In the genomic region with DNA sequence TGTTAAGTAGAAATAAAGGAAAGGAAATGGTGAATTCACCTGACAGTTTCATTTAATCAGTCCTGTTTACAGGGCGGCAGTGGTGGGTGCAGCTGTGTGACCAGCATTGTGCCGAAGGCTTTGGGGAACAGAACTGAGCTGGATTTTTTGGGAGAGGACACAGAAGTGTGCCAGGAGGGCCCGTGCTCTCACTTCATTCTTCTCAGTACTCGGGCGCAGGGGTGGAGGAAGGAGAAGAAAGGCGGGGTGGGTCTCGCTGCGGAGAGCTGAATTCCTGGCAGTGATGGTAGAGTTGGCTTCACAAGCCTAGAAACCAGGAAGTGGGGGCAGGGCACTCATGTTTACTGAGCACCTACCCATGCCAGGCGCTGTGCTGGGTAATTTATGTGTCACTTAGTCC, we compare ENCODE assay signal across 8 cellular contexts.
DNase-seq lines count a peak whose midpoint lies in the region; ATAC-seq and TF ChIP-seq lines count a peak whose summit lies in the region.

No MANE protein-coding gene starts in this region.

- no peaks in the 10 kb centered on the region for H3K27me3 Mint-ChIP-seq in naive thymus-derived CD8-positive, alpha-beta T cell

- POLR2A ChIA-PET in IMR-90 (lab: Charles Lee; ENCODE audit: unreplicated experiment), result no interaction called here
- POLR2A ChIA-PET in naive thymus-derived CD8-positive, alpha-beta T cell (lab: Charles Lee), result interaction anchor here (0.7 to 1.9 kb wide), 12 partner anchors 9 to 309 kb away, joined by 3 to 12 read pairs (median 4); a partner anchor contains a TSS

- H3K4ac ChIP-seq in IMR-90 (ENCODE audit: low read depth, low read length), result 0 out of 2 replicates have a peak overlapping the region, but pooled peaks have one; percentile 14

- H2BK120ac ChIP-seq in IMR-90 (ENCODE audit: low read depth, low read length), result peak overlapping the region; percentile 47; the same call in 1 of the 2 replicates

- H3K36me3 Mint-ChIP-seq in naive thymus-derived CD8-positive, alpha-beta T cell, result peaks cover 4 to 18% (median 9%) of the 10 kb centered on the region in 3 donors

- no peak overlapping the region for H2AFZ ChIP-seq in IMR-90 (replicated peaks; ENCODE audit: low read length, poor library complexity)

- no TSS peak for BruUV-seq in IMR-90 (replicated peaks; lab: Mats Ljungman, UMichigan)

- H2AK9ac ChIP-seq in IMR-90 (replicated peaks; ENCODE audit: low read depth, low read length, poor library complexity), result peak overlapping the region; percentile 32

- no peak for TF ChIP-seq RAD21 in IMR-90 (IDR thresholded peaks at IDR 0.05; ENCODE audit: low read length)

- in situ Hi-C loops in G401 (cut with HindIII; ENCODE audit: low sequenced_read_pairs), result no loop called here
- in situ Hi-C loops in IMR-90 (cut with MboI; ENCODE audit: low sequenced_read_pairs), result no loop called here

- H3K4me2 ChIP-seq in IMR-90 (ENCODE audit: low read depth, low read length), result no peak overlapping the region

- H4K91ac ChIP-seq in IMR-90 (ENCODE audit: insufficient read depth, low read depth, low read length), result peak overlapping the region; percentile 58

- no peaks in the 10 kb centered on the region for H3K9me3 Mint-ChIP-seq in naive thymus-derived CD8-positive, alpha-beta T cell

- 56% methylated on average over 4 of the region's 9 CpGs; no CpG with 5 or more reads in 1 of the 2 experiments for WGBS in IMR-90 (ENCODE audit: extremely low coverage in 2 of 2, insufficient read length in 1 of 2), 2 experiments
- 6 to 29% (median 26%) methylated on average over 9 of the region's 9 CpGs for WGBS in stomach, 5 donors

- H3K9me1 ChIP-seq in IMR-90 (ENCODE audit: insufficient read depth, low read length), result peaks cover 22% of the 10 kb centered on the region

- H3K4me1 Mint-ChIP-seq in naive thymus-derived CD8-positive, alpha-beta T cell, result peaks cover 43 to 84% (median 79%) of the 10 kb centered on the region in 4 donors

- H3K36me3 ChIP-seq in IMR-90 (ENCODE audit: control insufficient read depth, insufficient read depth, low read length) (peaks cover 16% of the 10 kb centered on the region), stomach (no peaks in the 10 kb centered on the region)

- H2BK20ac ChIP-seq in IMR-90 (ENCODE audit: low read depth, low read length), result 0 out of 2 replicates have a peak overlapping the region, but pooled peaks have one; percentile 26

- no peak overlapping the region for H3K23ac ChIP-seq in IMR-90 (ENCODE audit: low read depth, low read length)

- intact Hi-C loops in IMR-90 (cut with micrococcal nuclease) (no loop called here), stomach (cut with DNase I; ENCODE audit: low total_unique reads) (no loop called here)

- dilution Hi-C loops in IMR-90 (cut with HindIII; ENCODE audit: low sequenced_read_pairs, unreplicated experiment), result no loop called here

- peak overlapping the region; percentile 51; the same call in 1 of the 2 replicates for H3K14ac ChIP-seq in IMR-90 (replicated peaks; ENCODE audit: low read depth, low read length)

- peak overlapping the region; percentile 86 for H3K18ac ChIP-seq in IMR-90 (ENCODE audit: low read depth, low read length)

- no peak overlapping the region; the same call in 1 of the 2 replicates for H2AK5ac ChIP-seq in IMR-90 (ENCODE audit: low read depth, low read length)

- H3K27ac Mint-ChIP-seq in naive thymus-derived CD8-positive, alpha-beta T cell, result peak overlapping the region; percentile 93 to 100 (median 100)

- H2BK5ac ChIP-seq in IMR-90 (ENCODE audit: low read depth, low read length, poor library complexity, severe bottlenecking), result peak overlapping the region; percentile 42

- H3K4me3 ChIP-seq in IMR-90 (ENCODE audit: insufficient read depth, low read depth, low read length) (no peak overlapping the region), stomach (peak overlapping the region in 1 of 4 donors; percentile 1)

- H3K9ac ChIP-seq in IMR-90 (ENCODE audit: low read depth, low read length), result no peak overlapping the region; the same call in 1 of the 2 replicates

- TF ChIP-seq EP300 in stomach (IDR thresholded peaks at IDR 0.05), result peak; percentile 52

- DNase-seq in G401 (ENCODE audit: low spot score) (peak; percentile 63), IMR-90 (no peak), dermis microvascular lymphatic vessel endothelial cell (ENCODE audit: low read depth in 2 of 2) (peak; percentile 43 to 74), stomach (peak; percentile 92), 8988T (no peak), cerebellar nuclear complex (lab: John Stamatoyannopoulos, UW) (no peak)
- DNase-seq in activated CD4-positive, alpha-beta T cell treated with anti-CD3 and anti-CD28 coated beads for 4 hours, result peak; percentile 89 to 90
- DNase-seq in naive thymus-derived CD8-positive, alpha-beta T cell, result peak; percentile 54 to 92 (median 82)

- H3K4me1 ChIP-seq in IMR-90 (ENCODE audit: control insufficient read depth, insufficient read depth, low read length) (peaks cover 29% of the 10 kb centered on the region), stomach (peaks cover 47 to 75% (median 60%) of the 10 kb centered on the region in 4 donors)

- H3K27ac ChIP-seq in IMR-90 (ENCODE audit: insufficient read depth, low read length), result peak overlapping the region; percentile 78; the same call in 1 of the 2 replicates
- peak overlapping the region; percentile 72 to 86 (median 82) for H3K27ac ChIP-seq in stomach

- H3K56ac ChIP-seq in IMR-90 (ENCODE audit: extremely low read depth, insufficient read depth, low read length), result no peak overlapping the region

- TF ChIP-seq CTCF in IMR-90 (conservative IDR thresholded peaks at IDR 0.05; ENCODE audit: low read depth, low read length) (no peak), stomach (IDR thresholded peaks at IDR 0.05) (peak in 1 of 7 experiments; percentile 4)

- H3K9me3 ChIP-seq in IMR-90 (ENCODE audit: control insufficient read depth, insufficient read depth, low read length), result no peaks in the 10 kb centered on the region
- H3K9me3 ChIP-seq in stomach, result no peaks in the 10 kb centered on the region

- peak overlapping the region; percentile 45 to 47 for H4K8ac ChIP-seq in IMR-90 (ENCODE audit: low read depth in 2 of 2, low read length in 2 of 2)

- H3K4me3 Mint-ChIP-seq in naive thymus-derived CD8-positive, alpha-beta T cell, result peak overlapping the region; percentile 76 to 92 (median 88)

- no peak overlapping the region for H2BK15ac ChIP-seq in IMR-90 (ENCODE audit: low read depth, low read length)

- ATAC-seq in IMR-90 (ENCODE audit: low read depth), result no peak
- ATAC-seq in naive thymus-derived CD8-positive, alpha-beta T cell, result peak; percentile 89 to 90

- H4K5ac ChIP-seq in IMR-90 (ENCODE audit: low read depth, low read length), result peak overlapping the region; percentile 49

- H3K79me1 ChIP-seq in IMR-90 (ENCODE audit: low read depth in 1 of 2, low read length in 2 of 2), result peaks cover 45 to 68% of the 10 kb centered on the region in 2 experiments

- peaks cover 4% of the 10 kb centered on the region; the same call in 1 of the 2 replicates for H4K20me1 ChIP-seq in IMR-90 (ENCODE audit: insufficient read depth, low read length)

- CTCF ChIA-PET in IMR-90 (lab: Yijun Ruan, JAX), result no interaction called here

- TF ChIP-seq POLR2A in IMR-90 (IDR thresholded peaks at IDR 0.05; ENCODE audit: low read depth, low read length) (no peak), stomach (IDR thresholded peaks at IDR 0.05) (peak in 1 of 4 donors; percentile 23)

- H3K27me3 ChIP-seq in IMR-90 (ENCODE audit: control insufficient read depth, insufficient read depth, low read length) (no peaks in the 10 kb centered on the region), stomach (no peaks in the 10 kb centered on the region)

TF ChIP-seq in IMR-90, 13 proteins besides CTCF, POLR2A, EP300 and RAD21:
- no peak for TF ChIP-seq SMC3 (IDR thresholded peaks at IDR 0.05; ENCODE audit: low read depth, low read length)
- no peak for TF ChIP-seq MAFK (IDR thresholded peaks at IDR 0.05; ENCODE audit: low read depth, low read length)
- no peak for TF ChIP-seq RCOR1 (IDR thresholded peaks at IDR 0.05; ENCODE audit: insufficient replicate concordance, low read length)
- TF ChIP-seq, protein P1, sequence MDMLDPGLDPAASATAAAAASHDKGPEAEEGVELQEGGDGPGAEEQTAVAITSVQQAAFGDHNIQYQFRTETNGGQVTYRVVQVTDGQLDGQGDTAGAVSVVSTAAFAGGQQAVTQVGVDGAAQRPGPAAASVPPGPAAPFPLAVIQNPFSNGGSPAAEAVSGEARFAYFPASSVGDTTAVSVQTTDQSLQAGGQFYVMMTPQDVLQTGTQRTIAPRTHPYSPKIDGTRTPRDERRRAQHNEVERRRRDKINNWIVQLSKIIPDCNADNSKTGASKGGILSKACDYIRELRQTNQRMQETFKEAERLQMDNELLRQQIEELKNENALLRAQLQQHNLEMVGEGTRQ (IDR thresholded peaks at IDR 0.05; ENCODE audit: low read depth, low read length), result no peak
- TF ChIP-seq BHLHE40 (IDR thresholded peaks at IDR 0.05; ENCODE audit: low read depth, low read length), result no peak
- TF ChIP-seq MAZ (IDR thresholded peaks at IDR 0.05; ENCODE audit: borderline replicate concordance, low read depth, low read length), result no peak
- TF ChIP-seq, protein P2, sequence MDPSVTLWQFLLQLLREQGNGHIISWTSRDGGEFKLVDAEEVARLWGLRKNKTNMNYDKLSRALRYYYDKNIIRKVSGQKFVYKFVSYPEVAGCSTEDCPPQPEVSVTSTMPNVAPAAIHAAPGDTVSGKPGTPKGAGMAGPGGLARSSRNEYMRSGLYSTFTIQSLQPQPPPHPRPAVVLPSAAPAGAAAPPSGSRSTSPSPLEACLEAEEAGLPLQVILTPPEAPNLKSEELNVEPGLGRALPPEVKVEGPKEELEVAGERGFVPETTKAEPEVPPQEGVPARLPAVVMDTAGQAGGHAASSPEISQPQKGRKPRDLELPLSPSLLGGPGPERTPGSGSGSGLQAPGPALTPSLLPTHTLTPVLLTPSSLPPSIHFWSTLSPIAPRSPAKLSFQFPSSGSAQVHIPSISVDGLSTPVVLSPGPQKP (IDR thresholded peaks at IDR 0.05; ENCODE audit: borderline replicate concordance, low read depth, low read length), result no peak
TF ChIP-seq in IMR-90: peak in this region for 0.

Comparison
In these comparisons a context has a peak if more than half of its experiments do, and no peak if none do; other contexts are left out.
1. DNase-seq: peak in G401 (single experiment), activated CD4-positive, alpha-beta T cell treated with anti-CD3 and anti-CD28 coated beads for 4 hours (2 of 2), dermis microvascular lymphatic vessel endothelial cell (2 of 2), naive thymus-derived CD8-positive, alpha-beta T cell (10 of 10) and stomach (single experiment); none in IMR-90 (single experiment), 8988T (single experiment) and cerebellar nuclear complex (0 of 2).